In genomic region chr3:155078959-155079794, GRCh38 we compare ENCODE assay signal across 1 cellular context.
TF ChIP-seq lines count a peak whose summit lies in the region.

No MANE protein-coding gene starts in this region.

TF ChIP-seq in GM23338, 12 proteins besides CTCF, POLR2A, EP300 and RAD21 (continued from another document):
- TF ChIP-seq ZNF462 (CRISPR knock-in tag; IDR thresholded peaks at IDR 0.05) (no peak), STAT1 (IDR thresholded peaks at IDR 0.05; ENCODE audit: unreplicated experiment) (no peak), CREB1 (CRISPR knock-in tag; IDR thresholded peaks at IDR 0.05; ENCODE audit: low read depth) (no peak), JUNB (IDR thresholded peaks at IDR 0.05; ENCODE audit: unreplicated experiment) (no peak), POLR2AphosphoS5 (IDR thresholded peaks at IDR 0.05; ENCODE audit: low read depth) (no peak), EZH2phosphoT487 (IDR thresholded peaks at IDR 0.05; ENCODE audit: unreplicated experiment) (no peak)
